In the genomic region with DNA sequence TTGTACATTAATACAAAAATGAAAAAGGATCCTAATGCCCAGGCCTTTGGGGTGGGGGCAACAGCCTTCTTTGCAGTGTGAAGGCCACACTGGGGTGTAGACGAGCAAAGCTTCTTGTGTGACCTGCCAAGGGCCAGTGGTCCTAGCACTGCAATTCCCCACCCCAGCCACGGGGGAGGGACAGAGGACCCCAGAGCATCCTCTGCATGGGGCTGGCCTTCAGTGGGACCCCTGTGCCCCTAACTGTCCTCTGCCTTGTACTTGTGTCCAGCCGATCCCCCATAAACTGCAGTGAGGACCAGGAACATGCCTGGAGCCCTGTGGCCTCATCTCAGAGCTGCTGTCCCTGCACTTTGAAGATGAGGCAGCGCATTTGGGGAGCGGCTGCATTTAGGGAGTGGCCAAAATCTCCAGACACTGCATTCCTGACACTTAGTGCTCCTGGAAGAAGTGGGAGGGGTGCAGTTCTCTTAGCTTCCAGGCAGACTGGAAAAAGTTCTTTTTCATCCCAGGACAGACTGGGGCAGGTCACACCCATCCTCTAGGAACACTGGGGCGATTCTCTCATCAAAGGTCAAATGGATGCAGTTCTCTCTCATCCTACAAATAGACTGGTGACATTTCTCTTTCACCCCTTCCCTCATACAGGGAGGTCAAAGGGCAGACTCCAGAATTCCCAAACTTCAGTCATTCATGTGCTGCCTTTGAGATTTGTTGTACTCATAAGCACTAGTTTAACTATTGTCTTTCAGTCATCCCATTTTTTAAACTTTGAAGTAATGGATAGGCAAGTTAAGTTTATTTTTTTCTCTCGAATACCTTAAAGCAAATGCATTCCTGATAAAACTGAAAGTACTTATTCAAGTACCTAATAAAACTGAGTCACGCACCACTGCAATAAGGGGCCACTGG, we compare ENCODE assay signal across 9 cellular contexts. TPM values are rescaled to one million over a fixed set of nuclear protein-coding genes. Genes with fewer than 3 reads are reported as not detected.
DNase-seq lines count a peak whose midpoint lies in the region; ATAC-seq and TF ChIP-seq lines count a peak whose summit lies in the region.
"Had no signal": no experiment of that assay in that cellular context is flagged by ENCODE, and none has a peak within 500 bp of the region (broad histone marks: within the 10 kb centered on the region; RNA-seq: fewer than 3 reads in every experiment).

No MANE protein-coding gene starts in this region.

- H3K36me3 Mint-ChIP-seq in activated CD4-positive, alpha-beta T cell treated with anti-CD3 and anti-CD28 coated beads, Interleukin-2, amount 10 ng/mL, durations not matched to agents 7 days and 5 days (ENCODE audit: low read depth): peaks cover 81% of the 10 kb centered on the region
- H3K36me3 Mint-ChIP-seq in endodermal cell (ENCODE audit: low read depth): peaks cover 30% of the 10 kb centered on the region
- peaks cover 72% of the 10 kb centered on the region for H3K36me3 Mint-ChIP-seq in stimulated activated naive CD8-positive, alpha-beta T cell treated with anti-CD3 and anti-CD28 coated beads, Interleukin-15, Interleukin-2, amounts not matched to agents 100 ng/mL and 50 ng/mL, for 24 hours (ENCODE audit: low read depth)

- POLR2A ChIA-PET in activated CD4-positive, alpha-beta T cell treated with anti-CD3 and anti-CD28 coated beads, Interleukin-2, amount 10 ng/mL, durations not matched to agents 7 days and 5 days (lab: Charles Lee): interaction anchor here (0.6 kb wide), 1 partner anchor 132 kb away, joined by 4 read pairs; a partner anchor contains a TSS

- CTCF ChIA-PET in activated CD4-positive, alpha-beta T cell treated with anti-CD3 and anti-CD28 coated beads, Interleukin-2, amount 10 ng/mL, durations not matched to agents 7 days and 5 days (lab: Charles Lee): interaction anchor here (1.0 to 1.7 kb wide), 11 partner anchors 9 to 156 kb away, joined by 3 to 5 read pairs (median 3); no protein-coding TSS in a partner anchor

- H3K4me3 Mint-ChIP-seq in activated CD4-positive, alpha-beta T cell treated with anti-CD3 and anti-CD28 coated beads, Interleukin-2, amount 10 ng/mL, durations not matched to agents 7 days and 5 days: peak overlapping the region; percentile 98
- H3K4me3 Mint-ChIP-seq in endodermal cell: no peak overlapping the region
- peak overlapping the region; percentile 99 for H3K4me3 Mint-ChIP-seq in stimulated activated naive CD8-positive, alpha-beta T cell treated with anti-CD3 and anti-CD28 coated beads, Interleukin-15, Interleukin-2, amounts not matched to agents 100 ng/mL and 50 ng/mL, for 24 hours

- no peaks in the 10 kb centered on the region for H3K9me3 ChIP-seq in endodermal cell (ENCODE audit: control insufficient read depth, low read length)

- H3K4me1 Mint-ChIP-seq in activated CD4-positive, alpha-beta T cell treated with anti-CD3 and anti-CD28 coated beads, Interleukin-2, amount 10 ng/mL, durations not matched to agents 7 days and 5 days: peaks cover 75% of the 10 kb centered on the region
- peaks cover 6% of the 10 kb centered on the region for H3K4me1 Mint-ChIP-seq in endodermal cell
- peaks cover 78% of the 10 kb centered on the region for H3K4me1 Mint-ChIP-seq in stimulated activated naive CD8-positive, alpha-beta T cell treated with anti-CD3 and anti-CD28 coated beads, Interleukin-15, Interleukin-2, amounts not matched to agents 100 ng/mL and 50 ng/mL, for 24 hours (ENCODE audit: low read depth)

- ATAC-seq in GM19395 (IDR thresholded peaks at IDR 0.05; ENCODE audit: unreplicated experiment): no peak

- peak overlapping the region; percentile 0; the same call in 1 of the 2 replicates for H3K27ac ChIP-seq in KMS-11
- no peak overlapping the region for H3K27ac ChIP-seq in endodermal cell (ENCODE audit: low read depth, low read length)

- no peak for DNase-seq in activated CD4-positive, alpha-beta T cell treated with anti-CD3 and anti-CD28 coated beads, Interleukin-2, amount 10 ng/mL, durations not matched to agents 7 days and 5 days
- no peak for DNase-seq in activated CD4-positive, alpha-beta T cell treated with anti-CD3 and anti-CD28 coated beads for 48 hours
- DNase-seq in endodermal cell (peak; percentile 47), occipital lobe (lab: John Stamatoyannopoulos, UW) (no peak), NCI-H128 (lab: John Stamatoyannopoulos, UW; ENCODE audit: unreplicated experiment) (no peak)
- DNase-seq: retina had no signal

- peak overlapping the region; percentile 95 for H3K27ac Mint-ChIP-seq in activated CD4-positive, alpha-beta T cell treated with anti-CD3 and anti-CD28 coated beads, Interleukin-2, amount 10 ng/mL, durations not matched to agents 7 days and 5 days
- no peak overlapping the region for H3K27ac Mint-ChIP-seq in endodermal cell
- H3K27ac Mint-ChIP-seq in stimulated activated naive CD8-positive, alpha-beta T cell treated with anti-CD3 and anti-CD28 coated beads, Interleukin-15, Interleukin-2, amounts not matched to agents 100 ng/mL and 50 ng/mL, for 24 hours: peak overlapping the region; percentile 100

- peaks cover 10% of the 10 kb centered on the region for H4K20me1 ChIP-seq in KMS-11 (ENCODE audit: insufficient read depth)

- no peak overlapping the region for H3K4me3 ChIP-seq in KMS-11 (IDR thresholded peaks at IDR 0.05; ENCODE audit: insufficient read depth, low read depth, low read length)
- no peak overlapping the region for H3K4me3 ChIP-seq in endodermal cell (ENCODE audit: low read length)

- H3K9me3 Mint-ChIP-seq in activated CD4-positive, alpha-beta T cell treated with anti-CD3 and anti-CD28 coated beads, Interleukin-2, amount 10 ng/mL, durations not matched to agents 7 days and 5 days: no peaks in the 10 kb centered on the region
- no peaks in the 10 kb centered on the region for H3K9me3 Mint-ChIP-seq in endodermal cell
- no peaks in the 10 kb centered on the region for H3K9me3 Mint-ChIP-seq in stimulated activated naive CD8-positive, alpha-beta T cell treated with anti-CD3 and anti-CD28 coated beads, Interleukin-15, Interleukin-2, amounts not matched to agents 100 ng/mL and 50 ng/mL, for 24 hours

- peaks cover 18% of the 10 kb centered on the region; the same call in 1 of the 2 replicates for H3K36me3 ChIP-seq in KMS-11 (ENCODE audit: insufficient read depth)
- H3K36me3 ChIP-seq in endodermal cell (ENCODE audit: control insufficient read depth, insufficient read depth, low read length): peaks cover 32% of the 10 kb centered on the region

- H3K79me2 ChIP-seq in KMS-11 (ENCODE audit: insufficient read depth, low read depth): peaks cover 22% of the 10 kb centered on the region

- TF ChIP-seq CTCF in KMS-11 (conservative IDR thresholded peaks at IDR 0.05; ENCODE audit: low read depth, low read length): no peak
- no peak for TF ChIP-seq CTCF in endodermal cell (conservative IDR thresholded peaks at IDR 0.05)

- no peak overlapping the region for H3K9ac ChIP-seq in KMS-11
- no peak overlapping the region for H3K9ac ChIP-seq in endodermal cell (ENCODE audit: extremely low read depth, low read length, poor library complexity, severe bottlenecking)

- no peaks in the 10 kb centered on the region for H3K27me3 Mint-ChIP-seq in activated CD4-positive, alpha-beta T cell treated with anti-CD3 and anti-CD28 coated beads, Interleukin-2, amount 10 ng/mL, durations not matched to agents 7 days and 5 days
- no peaks in the 10 kb centered on the region for H3K27me3 Mint-ChIP-seq in endodermal cell (ENCODE audit: insufficient read depth)
- no peaks in the 10 kb centered on the region for H3K27me3 Mint-ChIP-seq in stimulated activated naive CD8-positive, alpha-beta T cell treated with anti-CD3 and anti-CD28 coated beads, Interleukin-15, Interleukin-2, amounts not matched to agents 100 ng/mL and 50 ng/mL, for 24 hours

- H3K4me2 ChIP-seq in KMS-11: no peak overlapping the region; the same call in 1 of the 2 replicates

- H3K27me3 ChIP-seq in KMS-11 (ENCODE audit: insufficient read depth, low read depth): no peaks in the 10 kb centered on the region
- no peaks in the 10 kb centered on the region for H3K27me3 ChIP-seq in endodermal cell (ENCODE audit: control insufficient read depth, insufficient read depth, low read length, poor library complexity, severe bottlenecking)

- H2AFZ ChIP-seq in KMS-11 (ENCODE audit: low read depth): no peak overlapping the region

- H3K4me1 ChIP-seq in KMS-11 (ENCODE audit: low read depth, poor library complexity, severe bottlenecking) (peaks cover 46% of the 10 kb centered on the region), endodermal cell (ENCODE audit: control insufficient read depth, insufficient read depth, low read length) (no peaks in the 10 kb centered on the region)

- 88 to 91% methylated on average over 4 to 8 of the region's 8 CpGs for WGBS in endodermal cell (ENCODE audit: insufficient coverage in 1 of 2, insufficient read length in 1 of 2), 2 experiments

RNA-seq across cellular contexts. Expression of a gene that starts 0.9 kb away (rescaled TPM):
- total RNA-seq in activated CD4-positive, alpha-beta T cell treated with anti-CD3 and anti-CD28 coated beads, Interleukin-2, amount 10 ng/mL, durations not matched to agents 7 days and 5 days: 100 to 1,000 TPM; 414 to 457 TPM
- total RNA-seq in endodermal cell: under 1 TPM; 0.11 to 0.33 TPM
- 0.07 TPM for polyA plus RNA-seq in endodermal cell (2013, experiment 1 of 2)
- polyA plus RNA-seq in endodermal cell (2013, experiment 2 of 2): 0.12 TPM
- total RNA-seq in occipital lobe: 0.47 TPM

RNA-seq across cellular contexts. Expression of a gene that starts 20.3 kb away (rescaled TPM):
- total RNA-seq in activated CD4-positive, alpha-beta T cell treated with anti-CD3 and anti-CD28 coated beads, Interleukin-2, amount 10 ng/mL, durations not matched to agents 7 days and 5 days: 100 to 1,000 TPM; 134 TPM
- total RNA-seq in endodermal cell: 10 to 100 TPM; 37.4 to 38.1 TPM
- polyA plus RNA-seq in endodermal cell (2013, experiment 1 of 2): 36.7 TPM
- 40.5 TPM for polyA plus RNA-seq in endodermal cell (2013, experiment 2 of 2)
- 23.4 TPM for total RNA-seq in occipital lobe

Comparison
In these comparisons a context has a peak if more than half of its experiments do, and no peak if none do; other contexts are left out.
1. RNA of a gene that starts 0.9 kb away (total RNA-seq): 414 to 457 TPM in activated CD4-positive, alpha-beta T cell treated with anti-CD3 and anti-CD28 coated beads, Interleukin-2, amount 10 ng/mL, durations not matched to agents 7 days and 5 days; 0.47 TPM in occipital lobe (single experiment) and 0.11 to 0.33 TPM in endodermal cell; every median in the first group is over 100 times any median in the second.